23 cellular contexts compared by ENCODE assay signal in genomic region chr7:45986355-45987298, GRCh38.
"Had no signal": no experiment of that assay in that cellular context is flagged by ENCODE, and none has a peak within 500 bp of the region (broad histone marks: within the 10 kb centered on the region; RNA-seq: fewer than 3 reads in every experiment).

No MANE protein-coding gene starts in this region.

- H3K9me3 Mint-ChIP-seq: activated CD4-positive, alpha-beta memory T cell treated with anti-CD3 and anti-CD28 coated beads, Interleukin-2, amount 10 ng/mL, durations not matched to agents 7 days and 5 days; activated CD4-positive, alpha-beta T cell treated with anti-CD3 and anti-CD28 coated beads, Interleukin-2, amount 10 ng/mL, durations not matched to agents 24 days and 14 days; dendritic cell treated with granulocyte-macrophage colony-stimulating factor and Interleukin-4, amounts not matched to agents 40 ng/mL and 50 ng/mL, for 4 days had no signal

- ATAC-seq: activated CD4-positive, CD25-positive, alpha-beta regulatory T cell treated with anti-CD3 and anti-CD28 coated beads, Interleukin-2, amount 50 U/mL, for 24 hours; activated naive CD8-positive, alpha-beta T cell treated with anti-CD3 and anti-CD28 coated beads, Interleukin-2, amount 50 U/mL, for 24 hours; stimulated activated memory B cell treated with anti-CD40 and anti-IgM and Interleukin-4, amounts not matched to agents 10 μg/mL and 1 μg/mL and 100 μg/mL, for 72 hours; T-helper 17 cell had no signal

- H3K4me1 ChIP-seq: parathyroid adenoma, sigmoid colon, transverse colon had no signal

- H3K36me3 ChIP-seq: sigmoid colon, transverse colon had no signal

- H3K9me3 ChIP-seq: sigmoid colon, transverse colon had no signal

- H3K4me1 Mint-ChIP-seq: activated CD4-positive, alpha-beta memory T cell treated with anti-CD3 and anti-CD28 coated beads, Interleukin-2, amount 10 ng/mL, durations not matched to agents 7 days and 5 days; activated CD4-positive, alpha-beta T cell treated with anti-CD3 and anti-CD28 coated beads, Interleukin-2, amount 10 ng/mL, durations not matched to agents 24 days and 14 days; activated naive CD8-positive, alpha-beta T cell treated with anti-CD3 and anti-CD28 coated beads, Interleukin-2, amount 50 U/mL, for 24 hours; nephron; stimulated activated memory B cell treated with anti-CD40 and anti-IgM and Interleukin-4, amounts not matched to agents 10 μg/mL and 1 μg/mL and 100 μg/mL, for 72 hours; T-helper 17 cell had no signal

- H3K27ac Mint-ChIP-seq: activated CD4-positive, alpha-beta memory T cell treated with anti-CD3 and anti-CD28 coated beads, Interleukin-2, amount 10 ng/mL, durations not matched to agents 7 days and 5 days; activated CD4-positive, alpha-beta T cell treated with anti-CD3 and anti-CD28 coated beads, Interleukin-2, amount 10 ng/mL, durations not matched to agents 24 days and 14 days; activated naive CD8-positive, alpha-beta T cell treated with anti-CD3 and anti-CD28 coated beads, Interleukin-2, amount 50 U/mL, for 24 hours; activated T-helper 1 cell treated with anti-CD3 and anti-CD28 coated beads, Interleukin-12 subunit alpha, Interleukin-12 subunit beta, Interleukin-2, Interleukin-4 antibody, amounts not matched to agents 30 ng/mL and 10 ng/mL and 1 ng/mL, durations not matched to agents 14 hours and 24 hours and 36 hours; dendritic cell treated with granulocyte-macrophage colony-stimulating factor and Interleukin-4, amounts not matched to agents 40 ng/mL and 50 ng/mL, for 4 days; immature natural killer cell; nephron; stimulated activated memory B cell treated with anti-CD40 and anti-IgM and Interleukin-4, amounts not matched to agents 10 μg/mL and 1 μg/mL and 100 μg/mL, for 72 hours; T-helper 17 cell had no signal

- H3K27me3 Mint-ChIP-seq: activated CD4-positive, alpha-beta memory T cell treated with anti-CD3 and anti-CD28 coated beads, Interleukin-2, amount 10 ng/mL, durations not matched to agents 7 days and 5 days; activated CD4-positive, alpha-beta T cell treated with anti-CD3 and anti-CD28 coated beads, Interleukin-2, amount 10 ng/mL, durations not matched to agents 24 days and 14 days; activated naive CD8-positive, alpha-beta T cell treated with anti-CD3 and anti-CD28 coated beads, Interleukin-2, amount 50 U/mL, for 24 hours; dendritic cell treated with granulocyte-macrophage colony-stimulating factor and Interleukin-4, amounts not matched to agents 40 ng/mL and 50 ng/mL, for 4 days; T-helper 17 cell had no signal

- H3K36me3 Mint-ChIP-seq: stimulated activated memory B cell treated with anti-CD40 and anti-IgM and Interleukin-4, amounts not matched to agents 10 μg/mL and 1 μg/mL and 100 μg/mL, for 72 hours had no signal

- H3K27ac ChIP-seq: hepatocyte, parathyroid adenoma, sigmoid colon, transverse colon had no signal

- DNase-seq: activated CD4-positive, alpha-beta memory T cell treated with anti-CD3 and anti-CD28 coated beads, Interleukin-2, amount 10 ng/mL, durations not matched to agents 7 days and 5 days; activated CD4-positive, alpha-beta T cell treated with anti-CD3 and anti-CD28 coated beads, Interleukin-2, amount 10 ng/mL, durations not matched to agents 24 days and 14 days; activated gamma-delta T cell; activated naive CD4-positive, alpha-beta T cell treated with anti-CD3 and anti-CD28 coated beads, Interleukin-2, amount 50 U/mL, for 16 hours; activated naive CD8-positive, alpha-beta T cell treated with anti-CD3 and anti-CD28 coated beads, Interleukin-2, amount 50 U/mL, for 24 hours; caudate nucleus; effector CD8-positive, alpha-beta T cell; foreskin melanocyte; glutamatergic neuron; sigmoid colon; stimulated activated CD4-positive, alpha-beta T cell treated with anti-CD3 and anti-CD28 coated beads, Interleukin-15, amount 100 ng/mL, for 24 hours; SW 1271; T-helper 17 cell; transverse colon had no signal

- H3K4me3 ChIP-seq: hepatocyte, sigmoid colon, smooth muscle cell, transverse colon had no signal

- H3K4me3 Mint-ChIP-seq: activated CD4-positive, alpha-beta memory T cell treated with anti-CD3 and anti-CD28 coated beads, Interleukin-2, amount 10 ng/mL, durations not matched to agents 7 days and 5 days; activated CD4-positive, alpha-beta T cell treated with anti-CD3 and anti-CD28 coated beads, Interleukin-2, amount 10 ng/mL, durations not matched to agents 24 days and 14 days; activated naive CD8-positive, alpha-beta T cell treated with anti-CD3 and anti-CD28 coated beads, Interleukin-2, amount 50 U/mL, for 24 hours; activated T-helper 1 cell treated with anti-CD3 and anti-CD28 coated beads, Interleukin-12 subunit alpha, Interleukin-12 subunit beta, Interleukin-2, Interleukin-4 antibody, amounts not matched to agents 30 ng/mL and 10 ng/mL and 1 ng/mL, durations not matched to agents 14 hours and 24 hours and 36 hours; dendritic cell treated with granulocyte-macrophage colony-stimulating factor and Interleukin-4, amounts not matched to agents 40 ng/mL and 50 ng/mL, for 4 days; immature natural killer cell; nephron; stimulated activated memory B cell treated with anti-CD40 and anti-IgM and Interleukin-4, amounts not matched to agents 10 μg/mL and 1 μg/mL and 100 μg/mL, for 72 hours; T-helper 17 cell had no signal

- H3K27me3 ChIP-seq: hepatocyte, sigmoid colon, transverse colon had no signal
